ENCODE assay signal across 1 cellular context in genomic region chr4:25351777-25352421, GRCh38.
TF ChIP-seq lines count a peak whose summit lies in the region.

No MANE protein-coding gene starts in this region.

TF ChIP-seq in HepG2, 621 proteins besides CTCF, POLR2A, EP300 and RAD21:
- TF ChIP-seq ZNF33B (CRISPR knock-in tag; IDR thresholded peaks at IDR 0.05) (no peak), ZNF414 (CRISPR knock-in tag; IDR thresholded peaks at IDR 0.05) (no peak), SOX6 (IDR thresholded peaks at IDR 0.05) (no peak), SOX6 (CRISPR knock-in tag; IDR thresholded peaks at IDR 0.05) (no peak), KAT2B (IDR thresholded peaks at IDR 0.05; ENCODE audit: borderline replicate concordance, low read depth, low read length) (no peak), DR1 (CRISPR knock-in tag; IDR thresholded peaks at IDR 0.05) (no peak), THAP9 (CRISPR knock-in tag; IDR thresholded peaks at IDR 0.05; ENCODE audit: borderline replicate concordance) (no peak), ZBTB38 (CRISPR knock-in tag; IDR thresholded peaks at IDR 0.05) (no peak), ETS1 (CRISPR knock-in tag; IDR thresholded peaks at IDR 0.05) (no peak), ZBTB33 (CRISPR knock-in tag; IDR thresholded peaks at IDR 0.05) (no peak)
